In the genomic region with DNA sequence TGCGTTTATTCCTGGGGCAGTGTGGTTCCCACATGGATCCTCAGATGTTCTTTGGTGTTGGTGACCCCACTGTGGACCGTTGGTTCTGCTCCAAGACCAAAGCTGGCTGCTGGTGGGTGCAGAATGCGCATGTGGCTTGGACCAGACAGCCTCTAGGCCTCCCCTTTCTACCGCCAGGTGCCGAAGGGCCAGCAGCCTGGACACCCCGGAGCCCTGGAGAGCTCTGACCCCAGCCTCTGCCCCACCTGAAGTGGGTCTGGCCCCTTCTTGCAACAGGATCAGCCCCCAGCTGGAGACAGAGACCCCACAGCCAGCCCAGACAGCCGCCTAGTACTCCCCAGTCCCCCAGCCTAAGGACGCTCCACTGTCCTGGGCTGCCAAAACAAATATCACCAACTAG, we compare ENCODE assay signal across 19 cellular contexts. TPM values are rescaled to one million over a fixed set of nuclear protein-coding genes. Genes with fewer than 3 reads are reported as not detected.
"Had no signal": no experiment of that assay in that cellular context is flagged by ENCODE, and none has a peak within 500 bp of the region (broad histone marks: within the 10 kb centered on the region; RNA-seq: fewer than 3 reads in every experiment).

No MANE protein-coding gene starts in this region.

- DNase-seq: activated naive CD8-positive, alpha-beta T cell treated with anti-CD3 and anti-CD28 coated beads for 36 hours; activated T-cell treated with anti-CD3 and anti-CD28 coated beads, Interleukin-2, amount 50 U/mL, for 1 hour; amygdala; cerebellar nuclear complex; heart right ventricle; left cardiac atrium; retina; spleen; stimulated activated CD4-positive, alpha-beta T cell treated with anti-CD3 and anti-CD28 coated beads, Interleukin-4, amount 100 ng/mL, for 1 hour; stimulated activated naive CD4-positive, alpha-beta T cell treated with Interleukin-2 at 50 U/mL for 16 hours; T1000; upper lobe of left lung had no signal

- H3K27ac ChIP-seq: coronary artery, epithelial cell of prostate, heart right ventricle, thoracic aorta, upper lobe of left lung had no signal

- H3K9me3 Mint-ChIP-seq: activated naive CD8-positive, alpha-beta T cell treated with anti-CD3 and anti-CD28 coated beads for 36 hours; activated T-helper 17 cell treated with anti-CD3 and anti-CD28 coated beads, Interleukin-2, amount 50 U/mL, for 72 hours; T-helper 1 cell treated with Interleukin-12 subunit alpha and Interleukin-12 subunit beta and Interleukin-4 antibody, amounts not matched to agents 30 μg/mL and 1 μg/mL, for 36 hours; WTC11 had no signal

- H3K4me3 ChIP-seq: coronary artery, heart right ventricle, spleen, thoracic aorta, upper lobe of left lung had no signal

- H3K36me3 ChIP-seq: heart right ventricle, spleen, thoracic aorta, upper lobe of left lung had no signal

- H3K27me3 ChIP-seq: upper lobe of left lung had no signal

- H3K27ac Mint-ChIP-seq: activated naive CD8-positive, alpha-beta T cell treated with anti-CD3 and anti-CD28 coated beads for 36 hours; activated T-helper 17 cell treated with anti-CD3 and anti-CD28 coated beads, Interleukin-2, amount 50 U/mL, for 72 hours; T-helper 1 cell treated with Interleukin-12 subunit alpha and Interleukin-12 subunit beta and Interleukin-4 antibody, amounts not matched to agents 30 μg/mL and 1 μg/mL, for 36 hours; WTC11 had no signal

- H3K36me3 Mint-ChIP-seq: WTC11 had no signal

- ATAC-seq: activated T-helper 17 cell treated with anti-CD3 and anti-CD28 coated beads, Interleukin-2, amount 50 U/mL, for 72 hours; heart right ventricle; left cardiac atrium; WTC11 had no signal

- H3K9me3 ChIP-seq: heart right ventricle, spleen, thoracic aorta, upper lobe of left lung had no signal

- H3K4me3 Mint-ChIP-seq: activated naive CD8-positive, alpha-beta T cell treated with anti-CD3 and anti-CD28 coated beads for 36 hours; activated T-helper 17 cell treated with anti-CD3 and anti-CD28 coated beads, Interleukin-2, amount 50 U/mL, for 72 hours; WTC11 had no signal

RNA-seq across cellular contexts. Expression of a gene that starts 18.4 kb away (rescaled TPM):
- total RNA-seq: heart right ventricle, left cardiac atrium had no signal
- polyA plus RNA-seq: liver had no signal
